ENCODE assay signal across 8 cellular contexts in the genomic region with DNA sequence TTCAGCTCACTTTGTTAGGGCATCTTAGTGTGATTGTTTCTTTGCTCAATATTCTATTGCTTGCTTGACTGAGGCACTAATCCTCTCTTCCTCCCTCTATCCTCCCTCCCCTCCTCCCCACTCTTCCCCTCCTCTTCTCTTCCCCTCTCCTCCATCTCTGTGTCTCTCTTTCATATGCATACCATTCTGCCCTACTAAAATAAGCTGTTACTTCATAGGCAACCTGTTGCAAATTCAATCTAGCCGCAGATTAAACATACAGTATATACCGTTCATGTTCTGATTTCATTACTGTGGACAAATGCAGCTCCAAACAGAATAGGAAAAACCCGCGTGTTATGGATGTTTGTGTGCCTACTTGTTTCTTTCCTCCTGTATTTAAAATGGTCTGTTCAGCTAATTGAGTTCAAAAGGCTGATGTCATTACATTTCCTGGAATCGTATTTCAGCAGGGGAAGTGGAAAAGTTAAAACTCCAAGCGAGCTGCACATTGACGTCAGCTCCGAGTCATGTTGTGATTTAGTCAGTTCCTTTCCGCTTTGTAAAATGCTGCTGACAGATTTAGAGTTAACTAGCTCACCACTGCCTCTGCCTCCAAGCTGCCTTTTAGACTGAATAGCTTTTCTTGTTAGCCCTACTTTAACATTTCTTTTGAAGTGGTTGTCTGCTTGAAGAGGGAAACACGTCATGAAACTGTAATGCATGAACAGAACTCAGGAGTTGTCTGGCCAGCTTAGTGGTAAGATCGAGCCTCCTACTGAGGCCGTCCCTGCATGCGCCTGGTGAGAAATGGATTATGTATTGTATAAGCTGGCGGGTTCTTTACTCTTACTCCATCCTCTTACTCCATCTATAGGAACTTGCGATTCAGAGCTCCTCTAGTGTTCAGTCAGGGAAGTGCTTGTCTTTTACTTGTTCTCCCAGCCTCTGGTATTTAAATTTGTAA.
DNase-seq lines count a peak whose midpoint lies in the region; ATAC-seq and TF ChIP-seq lines count a peak whose summit lies in the region.

No MANE protein-coding gene starts in this region.

- peak overlapping the region; percentile 95 to 98 for H3K27ac ChIP-seq in lung (ENCODE audit: low read depth in 1 of 2, low read length in 1 of 2)

- H3K9me3 ChIP-seq in lung (ENCODE audit: control insufficient read depth in 2 of 2, insufficient read depth in 1 of 2, low read length in 1 of 2), result no peaks in the 10 kb centered on the region

- peaks cover 2 to 7% of the 10 kb centered on the region in 2 donors for H3K4me1 ChIP-seq in lung (ENCODE audit: control insufficient read depth in 2 of 2, insufficient read depth in 2 of 2, low read length in 2 of 2)

- peak; percentile 59 for TF ChIP-seq CTCF in lung (IDR thresholded peaks at IDR 0.05; ENCODE audit: control extremely low read depth, extremely low read depth)

- WGBS in lung, 2 donors, result 1% methylated on average over 15 of the region's 15 CpGs

- no peak overlapping the region for H3K4me3 ChIP-seq in lung

- ATAC-seq in HG03442 (IDR thresholded peaks at IDR 0.05; ENCODE audit: unreplicated experiment) (peak; percentile 98), lung (ENCODE audit: insufficient read depth, low FRiP score) (peak; percentile 89)

- TF ChIP-seq POLR2A in GM19193 (IDR thresholded peaks at IDR 0.05; ENCODE audit: extremely low read depth, insufficient read depth, insufficient read length), result peak; percentile 41

- H3K36me3 ChIP-seq in lung (ENCODE audit: control insufficient read depth in 2 of 2, insufficient read depth in 2 of 2, low read length in 2 of 2), result no peaks in the 10 kb centered on the region

- H3K27me3 ChIP-seq in lung (ENCODE audit: control insufficient read depth, insufficient read depth), result no peaks in the 10 kb centered on the region

- DNase-seq in C1 segment of cervical spinal cord (lab: John Stamatoyannopoulos, UW) (peak in 10 of 14 donors; percentile 14 to 64 (median 51)), NCI-H774 (lab: John Stamatoyannopoulos, UW) (peak; percentile 65), lung (ENCODE audit: low spot score) (peak; percentile 67)
- DNase-seq in activated CD4-positive, alpha-beta T cell treated with anti-CD3 and anti-CD28 coated beads, Interleukin-2, amount 50 U/mL, for 48 hours, result peak; percentile 69 to 78
- DNase-seq in effector CD4-positive, alpha-beta T cell, result peak; percentile 78
- peak; percentile 30 for DNase-seq in stimulated activated CD8-positive, alpha-beta memory T cell treated with anti-CD3 and anti-CD28 coated beads, Interleukin-12 subunit alpha, Interleukin-12 subunit beta, amount 100 ng/mL, for 24 hours (ENCODE audit: extremely low read depth)
